In genomic region chr10:63318491-63318890, GRCh38 we compare ENCODE assay signal across 30 cellular contexts.
"Had no signal": no experiment of that assay in that cellular context is flagged by ENCODE, and none has a peak within 500 bp of the region (broad histone marks: within the 10 kb centered on the region; RNA-seq: fewer than 3 reads in every experiment).

No MANE protein-coding gene starts in this region.

- FAIRE-seq: kidney had no signal

- H3K27me3 ChIP-seq: colonic mucosa, gastrocnemius medialis, ovary, sigmoid colon, testis, tibial artery, upper lobe of right lung, uterus had no signal

- H3K4me1 ChIP-seq: colonic mucosa, gastrocnemius medialis, psoas muscle, sigmoid colon, testis, tibial artery, upper lobe of right lung, uterus had no signal

- H3K4me3 Mint-ChIP-seq: dendritic cell treated with granulocyte-macrophage colony-stimulating factor and Interleukin-4, amounts not matched to agents 40 ng/mL and 50 ng/mL, for 4 days; endodermal cell; mesothelial cell of epicardium; naive thymus-derived CD4-positive, alpha-beta T cell; nephron; stimulated activated effector memory CD8-positive, alpha-beta T cell treated with anti-CD3 and anti-CD28 coated beads, Interleukin-12 subunit alpha, Interleukin-12 subunit beta, amount 100 ng/mL, for 72 hours had no signal

- H3K27ac ChIP-seq: colonic mucosa, epithelial cell of prostate, gastrocnemius medialis, ovary, psoas muscle, sigmoid colon, testis, tibial artery, upper lobe of right lung, uterus had no signal

- H3K9me3 ChIP-seq: colonic mucosa, gastrocnemius medialis, ovary, psoas muscle, sigmoid colon, testis, tibial artery, upper lobe of right lung, uterus had no signal

- H3K27me3 Mint-ChIP-seq: dendritic cell treated with granulocyte-macrophage colony-stimulating factor and Interleukin-4, amounts not matched to agents 40 ng/mL and 50 ng/mL, for 4 days; naive thymus-derived CD4-positive, alpha-beta T cell had no signal

- H3K4me3 ChIP-seq: colonic mucosa, gastrocnemius medialis, ovary, psoas muscle, sigmoid colon, testis, tibial artery, upper lobe of right lung, uterus had no signal

- H3K4me1 Mint-ChIP-seq: mesothelial cell of epicardium; nephron; stimulated activated effector memory CD8-positive, alpha-beta T cell treated with anti-CD3 and anti-CD28 coated beads, Interleukin-12 subunit alpha, Interleukin-12 subunit beta, amount 100 ng/mL, for 72 hours had no signal

- H3K36me3 ChIP-seq: colonic mucosa, gastrocnemius medialis, ovary, sigmoid colon, tibial artery, upper lobe of right lung, uterus had no signal

- DNase-seq: colonic mucosa; effector CD8-positive, alpha-beta T cell; endodermal cell; foreskin fibroblast; gastrocnemius medialis; head of caudate nucleus; kidney; mesenchymal stem cell; naive thymus-derived CD4-positive, alpha-beta T cell; nucleus accumbens; ovary; posterior cingulate gyrus; psoas muscle; right cardiac atrium; sigmoid colon; stimulated activated CD4-positive, alpha-beta T cell treated with anti-CD3 and anti-CD28 coated beads, Interleukin-2, amount 100 ng/mL, for 24 hours; stimulated activated CD4-positive, alpha-beta T cell treated with anti-CD3 and anti-CD28 coated beads, Interleukin-4, amount 100 ng/mL, for 24 hours; stimulated activated naive CD4-positive, alpha-beta T cell treated with Interleukin-2 at 50 U/mL for 16 hours; substantia nigra; testis; tibial artery; upper lobe of right lung; uterus had no signal

- ATAC-seq: esophagus mucosa; gastrocnemius medialis; left lobe of liver; naive thymus-derived CD4-positive, alpha-beta T cell; psoas muscle; right cardiac atrium; stimulated activated effector memory CD8-positive, alpha-beta T cell treated with anti-CD3 and anti-CD28 coated beads, Interleukin-12 subunit alpha, Interleukin-12 subunit beta, amount 100 ng/mL, for 72 hours; upper lobe of right lung had no signal

- H3K9me3 Mint-ChIP-seq: dendritic cell treated with granulocyte-macrophage colony-stimulating factor and Interleukin-4, amounts not matched to agents 40 ng/mL and 50 ng/mL, for 4 days; endodermal cell; naive thymus-derived CD4-positive, alpha-beta T cell; nephron; stimulated activated effector memory CD8-positive, alpha-beta T cell treated with anti-CD3 and anti-CD28 coated beads, Interleukin-12 subunit alpha, Interleukin-12 subunit beta, amount 100 ng/mL, for 72 hours had no signal

- H3K36me3 Mint-ChIP-seq: stimulated activated effector memory CD8-positive, alpha-beta T cell treated with anti-CD3 and anti-CD28 coated beads, Interleukin-12 subunit alpha, Interleukin-12 subunit beta, amount 100 ng/mL, for 72 hours had no signal

- H3K27ac Mint-ChIP-seq: dendritic cell treated with granulocyte-macrophage colony-stimulating factor and Interleukin-4, amounts not matched to agents 40 ng/mL and 50 ng/mL, for 4 days; endodermal cell; mesothelial cell of epicardium; nephron; stimulated activated effector memory CD8-positive, alpha-beta T cell treated with anti-CD3 and anti-CD28 coated beads, Interleukin-12 subunit alpha, Interleukin-12 subunit beta, amount 100 ng/mL, for 72 hours had no signal
